ENCODE assay signal across 16 cellular contexts in genomic region chr1:174988986-174989385, GRCh38. TPM values are rescaled to one million over a fixed set of nuclear protein-coding genes. Genes with fewer than 3 reads are reported as not detected.
A peak's percentile ranks its signal among the peaks of the same experiment; 100 is the strongest.
DNase-seq lines count a peak whose midpoint lies in the region; ATAC-seq, FAIRE-seq and TF ChIP-seq lines count a peak whose summit lies in the region.
"Had no signal": no experiment of that assay in that cellular context is flagged by ENCODE, and none has a peak within 500 bp of the region (broad histone marks: within the 10 kb centered on the region; RNA-seq: fewer than 3 reads in every experiment).

No MANE protein-coding gene starts in this region.

- CTCF ChIA-PET in CD4-positive, alpha-beta T cell (lab: Charles Lee) = interaction anchor here (1.1 kb wide), 1 partner anchor 19 kb away, joined by 4 read pairs; no protein-coding TSS in a partner anchor

- no peaks in the 10 kb centered on the region for H3K9me3 Mint-ChIP-seq in CD4-positive, alpha-beta T cell
- no peaks in the 10 kb centered on the region for H3K9me3 Mint-ChIP-seq in central memory CD8-positive, alpha-beta T cell
- H3K9me3 Mint-ChIP-seq: activated CD4-positive, alpha-beta T cell treated with anti-CD3 and anti-CD28 coated beads, Interleukin-2, amount 10 ng/mL, durations not matched to agents 7 days and 5 days had no signal

- H3K4me1 Mint-ChIP-seq in CD4-positive, alpha-beta T cell (ENCODE audit: low read depth) = peaks cover 38% of the 10 kb centered on the region
- peaks cover 28% of the 10 kb centered on the region for H3K4me1 Mint-ChIP-seq in central memory CD8-positive, alpha-beta T cell

- H3K27ac Mint-ChIP-seq in CD4-positive, alpha-beta T cell = peak overlapping the region; percentile 93
- peak overlapping the region; percentile 85 for H3K27ac Mint-ChIP-seq in central memory CD8-positive, alpha-beta T cell (ENCODE audit: low read depth)

- no peak for DNase-seq in CD4-positive, alpha-beta T cell
- DNase-seq in GM19239 (ENCODE audit: insufficient read length, low spot score) = no peak
- DNase-seq in central memory CD8-positive, alpha-beta T cell (ENCODE audit: low spot score in 2 of 2) = no peak
- DNase-seq in left colon = no peak
- DNase-seq in SIG-M5 (lab: John Stamatoyannopoulos, UW) = no peak
- no peak for DNase-seq in urothelium cell line (ENCODE audit: low spot score)
- DNase-seq in amniotic stem cell (lab: John Stamatoyannopoulos, UW) = no peak
- DNase-seq: activated CD4-positive, alpha-beta T cell treated with anti-CD3 and anti-CD28 coated beads, Interleukin-2, amount 10 ng/mL, durations not matched to agents 7 days and 5 days; AML-193; cortex of kidney; EL; NCI-H1048; PC-3; stimulated activated CD4-positive, alpha-beta T cell treated with anti-CD3 and anti-CD28 coated beads, Interleukin-2, amount 100 ng/mL, for 24 hours had no signal

- FAIRE-seq in GM19239 (lab: Jason Lieb, UNC) (peak; percentile 81), urothelium cell line (lab: Jason Lieb, UNC) (no peak)

- H3K9me3 ChIP-seq in CD4-positive, alpha-beta T cell (ENCODE audit: control insufficient read depth, low read length) = no peaks in the 10 kb centered on the region
- H3K9me3 ChIP-seq: adrenal gland had no signal

- ATAC-seq in CD4-positive, alpha-beta T cell (ENCODE audit: poor library complexity) = no peak
- peak; percentile 58 for ATAC-seq in HG03196 (IDR thresholded peaks at IDR 0.05; ENCODE audit: unreplicated experiment)
- no peak for ATAC-seq in central memory CD8-positive, alpha-beta T cell (replicated peaks; ENCODE audit: extremely low read depth, poor library complexity, severe bottlenecking)
- no peak for ATAC-seq in left colon
- ATAC-seq: PC-3 had no signal

- no peaks in the 10 kb centered on the region for H3K27me3 Mint-ChIP-seq in CD4-positive, alpha-beta T cell
- H3K27me3 Mint-ChIP-seq in central memory CD8-positive, alpha-beta T cell = no peaks in the 10 kb centered on the region
- H3K27me3 Mint-ChIP-seq: activated CD4-positive, alpha-beta T cell treated with anti-CD3 and anti-CD28 coated beads, Interleukin-2, amount 10 ng/mL, durations not matched to agents 7 days and 5 days had no signal

- H3K27me3 ChIP-seq in CD4-positive, alpha-beta T cell (ENCODE audit: control insufficient read depth, insufficient read depth, low read length) = no peaks in the 10 kb centered on the region
- H3K27me3 ChIP-seq: adrenal gland had no signal

- H3K36me3 Mint-ChIP-seq in CD4-positive, alpha-beta T cell (ENCODE audit: low read depth) = peaks cover 46% of the 10 kb centered on the region
- H3K36me3 Mint-ChIP-seq in central memory CD8-positive, alpha-beta T cell (ENCODE audit: insufficient read depth) = peaks cover 18% of the 10 kb centered on the region

- no peak for TF ChIP-seq CTCF in CD4-positive, alpha-beta T cell (IDR thresholded peaks at IDR 0.05)

- POLR2A ChIA-PET in CD4-positive, alpha-beta T cell (lab: Charles Lee) = interaction anchor here (1.2 to 3.6 kb wide), 7 partner anchors 10 to 189 kb away, joined by 5 to 43 read pairs (median 7); partner anchors contain the start of genes CACYBP and MRPS14

- H3K27ac ChIP-seq in CD4-positive, alpha-beta T cell (ENCODE audit: low read depth, low read length) = no peak overlapping the region

- H3K4me3 Mint-ChIP-seq in CD4-positive, alpha-beta T cell = peak overlapping the region; percentile 16
- peak overlapping the region; percentile 12 for H3K4me3 Mint-ChIP-seq in central memory CD8-positive, alpha-beta T cell

- intact Hi-C loops in CD4-positive, alpha-beta T cell (cut with DNase I, micrococcal nuclease) = no loop called here
- intact Hi-C loops in left colon (cut with DNase I, micrococcal nuclease) = no loop called here

RNA-seq across cellular contexts. Expression of gene CACYBP, which starts 10.8 kb away (rescaled TPM):
- 100 to 1,000 TPM; 140 to 146 TPM for total RNA-seq in CD4-positive, alpha-beta T cell
- 10 to 100 TPM; 46.0 to 55.6 TPM for total RNA-seq in left colon

RNA-seq across cellular contexts. Expression of gene MRPS14, which starts 34.2 kb away (rescaled TPM):
- total RNA-seq in CD4-positive, alpha-beta T cell = 1 to 10 TPM; 8.5 to 9.6 TPM
- 10 to 100 TPM; 25.2 to 26.6 TPM for total RNA-seq in left colon
